ENCODE assay signal across 1 cellular context in genomic region chr16:46689492-46690280, GRCh38.
A peak's percentile ranks its signal among the peaks of the same experiment; 100 is the strongest.
TF ChIP-seq lines count a peak whose summit lies in the region.

TSS of gene ORC6 (plus strand) at chr16:46689659. CDS start at chr16:46689706, 47 bp downstream.

TF ChIP-seq in HepG2, 621 proteins besides CTCF, POLR2A, EP300 and RAD21 (continued from another document and continues in another):
- TF ChIP-seq ZHX1 (CRISPR knock-in tag; IDR thresholded peaks at IDR 0.05; ENCODE audit: low read depth) (0 out of 2 replicates have a peak, but pooled peaks have one; percentile 15), RNF219 (CRISPR knock-in tag; IDR thresholded peaks at IDR 0.05) (no peak), TOE1 (CRISPR knock-in tag; IDR thresholded peaks at IDR 0.05) (no peak), ZNF800 (CRISPR knock-in tag; IDR thresholded peaks at IDR 0.05) (no peak), ZZZ3 (CRISPR knock-in tag; IDR thresholded peaks at IDR 0.05; ENCODE audit: borderline replicate concordance) (no peak; the same call in 1 of the 2 replicates), NFIC (IDR thresholded peaks at IDR 0.05; ENCODE audit: low read length) (no peak; the same call in 1 of the 2 replicates), SNAPC4 (CRISPR knock-in tag; IDR thresholded peaks at IDR 0.05) (no peak), CBX5 (CRISPR knock-in tag; IDR thresholded peaks at IDR 0.05; ENCODE audit: borderline replicate concordance) (no peak), NR2F2 (IDR thresholded peaks at IDR 0.05; ENCODE audit: borderline replicate concordance, low read depth) (no peak; the same call in 1 of the 2 replicates), ZNF570 (CRISPR knock-in tag; IDR thresholded peaks at IDR 0.05; ENCODE audit: borderline replicate concordance) (peak; percentile 95; the same call in 1 of the 2 replicates), ZSCAN31 (CRISPR knock-in tag; IDR thresholded peaks at IDR 0.05; ENCODE audit: low read depth) (peak; percentile 58), ARID4A (CRISPR knock-in tag; IDR thresholded peaks at IDR 0.05; ENCODE audit: borderline replicate concordance) (peak; percentile 99), PHF20 (CRISPR knock-in tag; IDR thresholded peaks at IDR 0.05) (peak; percentile 39; the same call in 1 of the 2 replicates), ZNF83 (CRISPR knock-in tag; IDR thresholded peaks at IDR 0.05; ENCODE audit: borderline replicate concordance) (0 out of 2 replicates have a peak, but pooled peaks have one; percentile 12), MXD4 (CRISPR knock-in tag; IDR thresholded peaks at IDR 0.05) (peak; percentile 98), ZNF550 (CRISPR knock-in tag; IDR thresholded peaks at IDR 0.05; ENCODE audit: borderline replicate concordance) (no peak), ZFP82 (CRISPR knock-in tag; IDR thresholded peaks at IDR 0.05; ENCODE audit: borderline replicate concordance) (peak; percentile 92), U2AF1 (optimal IDR thresholded peaks at IDR 0.05; ENCODE audit: low read depth, low read length) (no peak), BCLAF1 (IDR thresholded peaks at IDR 0.05) (no peak), TAF15 (IDR thresholded peaks at IDR 0.05; ENCODE audit: low read depth, low read length, poor library complexity, severe bottlenecking) (no peak), ZFP37 (CRISPR knock-in tag; IDR thresholded peaks at IDR 0.05; ENCODE audit: borderline replicate concordance) (no peak), SKIL (CRISPR knock-in tag; IDR thresholded peaks at IDR 0.05; ENCODE audit: borderline replicate concordance) (no peak), ZNF460 (CRISPR knock-in tag; IDR thresholded peaks at IDR 0.05; ENCODE audit: borderline replicate concordance) (no peak), ZKSCAN1 (IDR thresholded peaks at IDR 0.05; ENCODE audit: low read length) (no peak; the same call in 1 of the 2 replicates), DRAP1 (CRISPR knock-in tag; IDR thresholded peaks at IDR 0.05) (0 out of 2 replicates have a peak, but pooled peaks have one; percentile 12), ZBTB26 (CRISPR knock-in tag; IDR thresholded peaks at IDR 0.05; ENCODE audit: borderline replicate concordance) (no peak), NFKBIZ (CRISPR knock-in tag; IDR thresholded peaks at IDR 0.05) (no peak), SMAD3 (CRISPR knock-in tag; IDR thresholded peaks at IDR 0.05) (no peak), ZBTB3 (CRISPR knock-in tag; IDR thresholded peaks at IDR 0.05; ENCODE audit: borderline replicate concordance, low read depth) (no peak), NCOA1 (CRISPR knock-in tag; IDR thresholded peaks at IDR 0.05) (no peak), RXRB (CRISPR knock-in tag; IDR thresholded peaks at IDR 0.05; ENCODE audit: borderline replicate concordance) (no peak; the same call in none of the 2 replicates)
